Comparison of ENCODE assay signal across 1 cellular context in the genomic region with DNA sequence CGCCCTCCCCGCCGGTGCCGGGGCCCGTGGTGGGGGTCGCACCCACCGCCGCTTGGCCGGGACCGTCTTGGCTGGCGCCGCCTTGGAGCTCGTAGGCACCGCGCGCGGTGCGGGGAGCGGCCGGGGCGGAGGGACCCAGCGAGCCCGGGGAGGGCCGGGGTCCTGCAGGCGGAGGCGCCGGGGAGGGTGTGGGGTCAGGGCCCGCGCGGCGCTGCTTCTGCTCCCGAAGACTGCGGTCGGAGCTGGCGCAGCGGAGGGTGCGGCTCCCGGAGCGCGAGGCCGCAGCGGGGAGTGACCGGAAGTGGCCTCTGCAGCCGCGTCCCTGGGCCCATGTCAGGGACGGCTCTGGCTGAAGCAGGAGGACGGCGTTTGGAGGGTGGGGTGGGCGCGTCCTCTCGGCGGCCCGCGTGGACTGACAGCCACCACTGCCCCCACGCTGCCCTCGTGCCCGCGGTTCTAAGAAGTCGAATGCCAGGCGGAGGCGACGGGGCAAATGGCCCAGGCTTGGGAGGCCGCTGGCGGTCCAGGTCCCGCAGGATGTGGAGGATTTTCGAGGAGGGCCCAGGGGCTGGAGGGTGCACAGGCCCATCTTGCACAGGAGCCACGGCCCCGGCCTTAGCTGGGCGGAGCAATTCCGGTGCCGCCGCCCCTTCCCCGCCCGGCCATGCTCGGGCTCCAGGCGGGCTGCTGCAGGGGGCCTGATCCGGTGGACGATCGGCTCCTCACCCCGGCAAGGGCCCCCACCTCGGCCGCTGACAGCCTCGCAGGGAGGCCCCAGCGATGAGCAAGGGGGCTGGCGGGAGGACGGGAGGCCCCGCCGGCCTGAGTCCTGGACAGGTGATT.
TF ChIP-seq lines count a peak whose summit lies in the region.

No MANE protein-coding gene starts in this region.

TF ChIP-seq in HepG2, 621 proteins besides CTCF, POLR2A, EP300 and RAD21 (continued from another document and continues in another):
- TF ChIP-seq, protein P1, sequence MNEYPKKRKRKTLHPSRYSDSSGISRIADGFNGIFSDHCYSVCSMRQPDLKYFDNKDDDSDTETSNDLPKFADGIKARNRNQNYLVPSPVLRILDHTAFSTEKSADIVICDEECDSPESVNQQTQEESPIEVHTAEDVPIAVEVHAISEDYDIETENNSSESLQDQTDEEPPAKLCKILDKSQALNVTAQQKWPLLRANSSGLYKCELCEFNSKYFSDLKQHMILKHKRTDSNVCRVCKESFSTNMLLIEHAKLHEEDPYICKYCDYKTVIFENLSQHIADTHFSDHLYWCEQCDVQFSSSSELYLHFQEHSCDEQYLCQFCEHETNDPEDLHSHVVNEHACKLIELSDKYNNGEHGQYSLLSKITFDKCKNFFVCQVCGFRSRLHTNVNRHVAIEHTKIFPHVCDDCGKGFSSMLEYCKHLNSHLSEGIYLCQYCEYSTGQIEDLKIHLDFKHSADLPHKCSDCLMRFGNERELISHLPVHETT (CRISPR knock-in tag; conservative IDR thresholded peaks at IDR 0.05) = peak; percentile 77; the same call in 1 of the 2 replicates
- no peak for TF ChIP-seq ZKSCAN1 (IDR thresholded peaks at IDR 0.05; ENCODE audit: low read length)
- peak; percentile 53; the same call in 1 of the 2 replicates for TF ChIP-seq YEATS2 (CRISPR knock-in tag; IDR thresholded peaks at IDR 0.05; ENCODE audit: borderline replicate concordance)
- TF ChIP-seq ZNF629 (CRISPR knock-in tag; conservative IDR thresholded peaks at IDR 0.05) = no peak
- TF ChIP-seq TBP (CRISPR knock-in tag; IDR thresholded peaks at IDR 0.05) = no peak
- TF ChIP-seq ARNTL (CRISPR knock-in tag; IDR thresholded peaks at IDR 0.05) = 0 out of 2 replicates have a peak, but pooled peaks have one; percentile 45
- no peak for TF ChIP-seq XRCC5 (optimal IDR thresholded peaks at IDR 0.05; ENCODE audit: low read length)
- no peak for TF ChIP-seq CENPX (CRISPR knock-in tag; IDR thresholded peaks at IDR 0.05)
- peak; percentile 77 for TF ChIP-seq HDAC2 (CRISPR knock-in tag; IDR thresholded peaks at IDR 0.05)
- TF ChIP-seq, protein P2, sequence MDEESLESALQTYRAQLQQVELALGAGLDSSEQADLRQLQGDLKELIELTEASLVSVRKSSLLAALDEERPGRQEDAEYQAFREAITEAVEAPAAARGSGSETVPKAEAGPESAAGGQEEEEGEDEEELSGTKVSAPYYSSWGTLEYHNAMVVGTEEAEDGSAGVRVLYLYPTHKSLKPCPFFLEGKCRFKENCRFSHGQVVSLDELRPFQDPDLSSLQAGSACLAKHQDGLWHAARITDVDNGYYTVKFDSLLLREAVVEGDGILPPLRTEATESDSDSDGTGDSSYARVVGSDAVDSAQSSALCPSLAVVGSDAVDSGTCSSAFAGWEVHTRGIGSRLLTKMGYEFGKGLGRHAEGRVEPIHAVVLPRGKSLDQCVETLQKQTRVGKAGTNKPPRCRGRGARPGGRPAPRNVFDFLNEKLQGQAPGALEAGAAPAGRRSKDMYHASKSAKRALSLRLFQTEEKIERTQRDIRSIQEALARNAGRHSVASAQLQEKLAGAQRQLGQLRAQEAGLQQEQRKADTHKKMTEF (CRISPR knock-in tag; IDR thresholded peaks at IDR 0.05) = peak; percentile 92
- TF ChIP-seq SNAI1 (CRISPR knock-in tag; IDR thresholded peaks at IDR 0.05; ENCODE audit: borderline replicate concordance) = peak; percentile 93
- TF ChIP-seq DPF2 (CRISPR knock-in tag; IDR thresholded peaks at IDR 0.05; ENCODE audit: borderline replicate concordance, low read depth) = no peak
- TF ChIP-seq, protein P3, sequence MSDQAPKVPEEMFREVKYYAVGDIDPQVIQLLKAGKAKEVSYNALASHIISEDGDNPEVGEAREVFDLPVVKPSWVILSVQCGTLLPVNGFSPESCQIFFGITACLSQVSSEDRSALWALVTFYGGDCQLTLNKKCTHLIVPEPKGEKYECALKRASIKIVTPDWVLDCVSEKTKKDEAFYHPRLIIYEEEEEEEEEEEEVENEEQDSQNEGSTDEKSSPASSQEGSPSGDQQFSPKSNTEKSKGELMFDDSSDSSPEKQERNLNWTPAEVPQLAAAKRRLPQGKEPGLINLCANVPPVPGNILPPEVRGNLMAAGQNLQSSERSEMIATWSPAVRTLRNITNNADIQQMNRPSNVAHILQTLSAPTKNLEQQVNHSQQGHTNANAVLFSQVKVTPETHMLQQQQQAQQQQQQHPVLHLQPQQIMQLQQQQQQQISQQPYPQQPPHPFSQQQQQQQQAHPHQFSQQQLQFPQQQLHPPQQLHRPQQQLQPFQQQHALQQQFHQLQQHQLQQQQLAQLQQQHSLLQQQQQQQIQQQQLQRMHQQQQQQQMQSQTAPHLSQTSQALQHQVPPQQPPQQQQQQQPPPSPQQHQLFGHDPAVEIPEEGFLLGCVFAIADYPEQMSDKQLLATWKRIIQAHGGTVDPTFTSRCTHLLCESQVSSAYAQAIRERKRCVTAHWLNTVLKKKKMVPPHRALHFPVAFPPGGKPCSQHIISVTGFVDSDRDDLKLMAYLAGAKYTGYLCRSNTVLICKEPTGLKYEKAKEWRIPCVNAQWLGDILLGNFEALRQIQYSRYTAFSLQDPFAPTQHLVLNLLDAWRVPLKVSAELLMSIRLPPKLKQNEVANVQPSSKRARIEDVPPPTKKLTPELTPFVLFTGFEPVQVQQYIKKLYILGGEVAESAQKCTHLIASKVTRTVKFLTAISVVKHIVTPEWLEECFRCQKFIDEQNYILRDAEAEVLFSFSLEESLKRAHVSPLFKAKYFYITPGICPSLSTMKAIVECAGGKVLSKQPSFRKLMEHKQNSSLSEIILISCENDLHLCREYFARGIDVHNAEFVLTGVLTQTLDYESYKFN (CRISPR knock-in tag; conservative IDR thresholded peaks at IDR 0.05) = peak; percentile 50
- TF ChIP-seq CCDC6 (CRISPR knock-in tag; IDR thresholded peaks at IDR 0.05) = peak; percentile 94; the same call in 1 of the 2 replicates
- no peak for TF ChIP-seq HNRNPH1 (optimal IDR thresholded peaks at IDR 0.05; ENCODE audit: low read depth, low read length)
- TF ChIP-seq BCL6 (CRISPR knock-in tag; IDR thresholded peaks at IDR 0.05) = peak; percentile 20
- TF ChIP-seq, protein P4, sequence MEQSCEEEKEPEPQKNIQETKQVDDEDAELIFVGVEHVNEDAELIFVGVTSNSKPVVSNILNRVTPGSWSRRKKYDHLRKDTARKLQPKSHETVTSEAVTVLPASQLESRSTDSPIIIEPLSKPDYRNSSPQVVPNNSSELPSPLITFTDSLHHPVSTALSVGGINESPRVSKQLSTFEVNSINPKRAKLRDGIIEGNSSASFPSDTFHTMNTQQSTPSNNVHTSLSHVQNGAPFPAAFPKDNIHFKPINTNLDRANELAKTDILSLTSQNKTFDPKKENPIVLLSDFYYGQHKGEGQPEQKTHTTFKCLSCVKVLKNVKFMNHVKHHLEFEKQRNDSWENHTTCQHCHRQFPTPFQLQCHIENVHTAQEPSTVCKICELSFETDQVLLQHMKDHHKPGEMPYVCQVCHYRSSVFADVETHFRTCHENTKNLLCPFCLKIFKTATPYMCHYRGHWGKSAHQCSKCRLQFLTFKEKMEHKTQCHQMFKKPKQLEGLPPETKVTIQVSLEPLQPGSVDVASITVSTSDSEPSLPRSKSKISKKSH (CRISPR knock-in tag; IDR thresholded peaks at IDR 0.05; ENCODE audit: borderline replicate concordance) = peak; percentile 65
- peak; percentile 80 for TF ChIP-seq ZC3H13 (CRISPR knock-in tag; IDR thresholded peaks at IDR 0.05)
- no peak; the same call in 1 of the 2 replicates for TF ChIP-seq ZNF674 (CRISPR knock-in tag; IDR thresholded peaks at IDR 0.05; ENCODE audit: low read depth)
- TF ChIP-seq KLF6 (CRISPR knock-in tag; IDR thresholded peaks at IDR 0.05) = peak; percentile 82; the same call in 1 of the 2 replicates
- peak; percentile 4; the same call in 1 of the 2 replicates for TF ChIP-seq CEBPG (CRISPR knock-in tag; IDR thresholded peaks at IDR 0.05)
- TF ChIP-seq, protein P5, sequence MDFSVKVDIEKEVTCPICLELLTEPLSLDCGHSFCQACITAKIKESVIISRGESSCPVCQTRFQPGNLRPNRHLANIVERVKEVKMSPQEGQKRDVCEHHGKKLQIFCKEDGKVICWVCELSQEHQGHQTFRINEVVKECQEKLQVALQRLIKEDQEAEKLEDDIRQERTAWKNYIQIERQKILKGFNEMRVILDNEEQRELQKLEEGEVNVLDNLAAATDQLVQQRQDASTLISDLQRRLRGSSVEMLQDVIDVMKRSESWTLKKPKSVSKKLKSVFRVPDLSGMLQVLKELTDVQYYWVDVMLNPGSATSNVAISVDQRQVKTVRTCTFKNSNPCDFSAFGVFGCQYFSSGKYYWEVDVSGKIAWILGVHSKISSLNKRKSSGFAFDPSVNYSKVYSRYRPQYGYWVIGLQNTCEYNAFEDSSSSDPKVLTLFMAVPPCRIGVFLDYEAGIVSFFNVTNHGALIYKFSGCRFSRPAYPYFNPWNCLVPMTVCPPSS (IDR thresholded peaks at IDR 0.05) = no peak
- no peak; the same call in 1 of the 2 replicates for TF ChIP-seq NKX3-1 (CRISPR knock-in tag; IDR thresholded peaks at IDR 0.05)
- TF ChIP-seq, protein P6, sequence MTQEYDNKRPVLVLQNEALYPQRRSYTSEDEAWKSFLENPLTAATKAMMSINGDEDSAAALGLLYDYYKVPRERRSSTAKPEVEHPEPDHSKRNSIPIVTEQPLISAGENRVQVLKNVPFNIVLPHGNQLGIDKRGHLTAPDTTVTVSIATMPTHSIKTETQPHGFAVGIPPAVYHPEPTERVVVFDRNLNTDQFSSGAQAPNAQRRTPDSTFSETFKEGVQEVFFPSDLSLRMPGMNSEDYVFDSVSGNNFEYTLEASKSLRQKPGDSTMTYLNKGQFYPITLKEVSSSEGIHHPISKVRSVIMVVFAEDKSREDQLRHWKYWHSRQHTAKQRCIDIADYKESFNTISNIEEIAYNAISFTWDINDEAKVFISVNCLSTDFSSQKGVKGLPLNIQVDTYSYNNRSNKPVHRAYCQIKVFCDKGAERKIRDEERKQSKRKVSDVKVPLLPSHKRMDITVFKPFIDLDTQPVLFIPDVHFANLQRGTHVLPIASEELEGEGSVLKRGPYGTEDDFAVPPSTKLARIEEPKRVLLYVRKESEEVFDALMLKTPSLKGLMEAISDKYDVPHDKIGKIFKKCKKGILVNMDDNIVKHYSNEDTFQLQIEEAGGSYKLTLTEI (CRISPR knock-in tag; conservative IDR thresholded peaks at IDR 0.05) = no peak
- TF ChIP-seq CHD2 (IDR thresholded peaks at IDR 0.05; ENCODE audit: low read depth, low read length) = no peak
- TF ChIP-seq, protein P7, sequence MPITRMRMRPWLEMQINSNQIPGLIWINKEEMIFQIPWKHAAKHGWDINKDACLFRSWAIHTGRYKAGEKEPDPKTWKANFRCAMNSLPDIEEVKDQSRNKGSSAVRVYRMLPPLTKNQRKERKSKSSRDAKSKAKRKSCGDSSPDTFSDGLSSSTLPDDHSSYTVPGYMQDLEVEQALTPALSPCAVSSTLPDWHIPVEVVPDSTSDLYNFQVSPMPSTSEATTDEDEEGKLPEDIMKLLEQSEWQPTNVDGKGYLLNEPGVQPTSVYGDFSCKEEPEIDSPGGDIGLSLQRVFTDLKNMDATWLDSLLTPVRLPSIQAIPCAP (CRISPR knock-in tag; IDR thresholded peaks at IDR 0.05; ENCODE audit: low read depth) = no peak
- TF ChIP-seq MTA1 (CRISPR knock-in tag; IDR thresholded peaks at IDR 0.05; ENCODE audit: borderline replicate concordance) = peak; percentile 74; the same call in 1 of the 2 replicates
- TF ChIP-seq ZNF234 (CRISPR knock-in tag; conservative IDR thresholded peaks at IDR 0.05) = no peak; the same call in 1 of the 2 replicates
- TF ChIP-seq CHD4 (IDR thresholded peaks at IDR 0.05; ENCODE audit: borderline replicate concordance, low read length) = no peak
- TF ChIP-seq, protein P8, sequence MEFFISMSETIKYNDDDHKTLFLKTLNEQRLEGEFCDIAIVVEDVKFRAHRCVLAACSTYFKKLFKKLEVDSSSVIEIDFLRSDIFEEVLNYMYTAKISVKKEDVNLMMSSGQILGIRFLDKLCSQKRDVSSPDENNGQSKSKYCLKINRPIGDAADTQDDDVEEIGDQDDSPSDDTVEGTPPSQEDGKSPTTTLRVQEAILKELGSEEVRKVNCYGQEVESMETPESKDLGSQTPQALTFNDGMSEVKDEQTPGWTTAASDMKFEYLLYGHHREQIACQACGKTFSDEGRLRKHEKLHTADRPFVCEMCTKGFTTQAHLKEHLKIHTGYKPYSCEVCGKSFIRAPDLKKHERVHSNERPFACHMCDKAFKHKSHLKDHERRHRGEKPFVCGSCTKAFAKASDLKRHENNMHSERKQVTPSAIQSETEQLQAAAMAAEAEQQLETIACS (CRISPR knock-in tag; IDR thresholded peaks at IDR 0.05) = peak; percentile 13; the same call in 1 of the 2 replicates
- no peak for TF ChIP-seq ZNF282 (IDR thresholded peaks at IDR 0.05; ENCODE audit: partially characterized antibody)
- no peak for TF ChIP-seq ZNF841 (CRISPR knock-in tag; IDR thresholded peaks at IDR 0.05; ENCODE audit: borderline replicate concordance)
- TF ChIP-seq, protein P9, sequence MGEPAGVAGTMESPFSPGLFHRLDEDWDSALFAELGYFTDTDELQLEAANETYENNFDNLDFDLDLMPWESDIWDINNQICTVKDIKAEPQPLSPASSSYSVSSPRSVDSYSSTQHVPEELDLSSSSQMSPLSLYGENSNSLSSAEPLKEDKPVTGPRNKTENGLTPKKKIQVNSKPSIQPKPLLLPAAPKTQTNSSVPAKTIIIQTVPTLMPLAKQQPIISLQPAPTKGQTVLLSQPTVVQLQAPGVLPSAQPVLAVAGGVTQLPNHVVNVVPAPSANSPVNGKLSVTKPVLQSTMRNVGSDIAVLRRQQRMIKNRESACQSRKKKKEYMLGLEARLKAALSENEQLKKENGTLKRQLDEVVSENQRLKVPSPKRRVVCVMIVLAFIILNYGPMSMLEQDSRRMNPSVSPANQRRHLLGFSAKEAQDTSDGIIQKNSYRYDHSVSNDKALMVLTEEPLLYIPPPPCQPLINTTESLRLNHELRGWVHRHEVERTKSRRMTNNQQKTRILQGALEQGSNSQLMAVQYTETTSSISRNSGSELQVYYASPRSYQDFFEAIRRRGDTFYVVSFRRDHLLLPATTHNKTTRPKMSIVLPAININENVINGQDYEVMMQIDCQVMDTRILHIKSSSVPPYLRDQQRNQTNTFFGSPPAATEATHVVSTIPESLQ (CRISPR knock-in tag; conservative IDR thresholded peaks at IDR 0.05) = no peak
- TF ChIP-seq PHF8 (CRISPR knock-in tag; IDR thresholded peaks at IDR 0.05) = peak; percentile 95
- peak; percentile 68 for TF ChIP-seq JARID2 (CRISPR knock-in tag; IDR thresholded peaks at IDR 0.05; ENCODE audit: insufficient replicate concordance)
- peak; percentile 59; the same call in 1 of the 2 replicates for TF ChIP-seq MEF2D (CRISPR knock-in tag; IDR thresholded peaks at IDR 0.05)
- peak; percentile 83 for TF ChIP-seq DR1 (CRISPR knock-in tag; IDR thresholded peaks at IDR 0.05)
- peak; percentile 46; the same call in 1 of the 2 replicates for TF ChIP-seq ZNF772 (CRISPR knock-in tag; IDR thresholded peaks at IDR 0.05)
- TF ChIP-seq, protein P10, sequence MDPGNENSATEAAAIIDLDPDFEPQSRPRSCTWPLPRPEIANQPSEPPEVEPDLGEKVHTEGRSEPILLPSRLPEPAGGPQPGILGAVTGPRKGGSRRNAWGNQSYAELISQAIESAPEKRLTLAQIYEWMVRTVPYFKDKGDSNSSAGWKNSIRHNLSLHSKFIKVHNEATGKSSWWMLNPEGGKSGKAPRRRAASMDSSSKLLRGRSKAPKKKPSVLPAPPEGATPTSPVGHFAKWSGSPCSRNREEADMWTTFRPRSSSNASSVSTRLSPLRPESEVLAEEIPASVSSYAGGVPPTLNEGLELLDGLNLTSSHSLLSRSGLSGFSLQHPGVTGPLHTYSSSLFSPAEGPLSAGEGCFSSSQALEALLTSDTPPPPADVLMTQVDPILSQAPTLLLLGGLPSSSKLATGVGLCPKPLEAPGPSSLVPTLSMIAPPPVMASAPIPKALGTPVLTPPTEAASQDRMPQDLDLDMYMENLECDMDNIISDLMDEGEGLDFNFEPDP (CRISPR knock-in tag; conservative IDR thresholded peaks at IDR 0.05) = no peak
